ENCODE assay signal across 11 cellular contexts in genomic region chr7:28405662-28406061, GRCh38. TPM values are rescaled to one million over a fixed set of nuclear protein-coding genes. Genes with fewer than 3 reads are reported as not detected.
DNase-seq lines count a peak whose midpoint lies in the region; ATAC-seq, FAIRE-seq and TF ChIP-seq lines count a peak whose summit lies in the region.
"Had no signal": no experiment of that assay in that cellular context is flagged by ENCODE, and none has a peak within 500 bp of the region (broad histone marks: within the 10 kb centered on the region; RNA-seq: fewer than 3 reads in every experiment).

No MANE protein-coding gene starts in this region.

- no peak overlapping the region for H3K4me3 Mint-ChIP-seq in activated CD4-positive, alpha-beta memory T cell treated with anti-CD3 and anti-CD28 coated beads for 36 hours
- no peak overlapping the region for H3K4me3 Mint-ChIP-seq in activated CD4-positive, alpha-beta memory T cell treated with anti-CD3 and anti-CD28 coated beads, Interleukin-2, amount 10 ng/mL, durations not matched to agents 7 days and 5 days
- H3K4me3 Mint-ChIP-seq in T-cell: no peak overlapping the region
- H3K4me3 Mint-ChIP-seq: effector memory CD8-positive, alpha-beta T cell had no signal

- intact Hi-C loops in activated CD4-positive, alpha-beta memory T cell treated with anti-CD3 and anti-CD28 coated beads for 36 hours (cut with micrococcal nuclease): loop anchor here (5.0 kb wide), 1 partner anchor 248 kb away; no protein-coding TSS in a partner anchor

- H3K4me1 Mint-ChIP-seq in activated CD4-positive, alpha-beta memory T cell treated with anti-CD3 and anti-CD28 coated beads for 36 hours (ENCODE audit: low read depth): peaks cover 14% of the 10 kb centered on the region
- peaks cover 9% of the 10 kb centered on the region for H3K4me1 Mint-ChIP-seq in activated CD4-positive, alpha-beta memory T cell treated with anti-CD3 and anti-CD28 coated beads, Interleukin-2, amount 10 ng/mL, durations not matched to agents 7 days and 5 days
- peaks cover 12 to 17% (median 16%) of the 10 kb centered on the region in 3 donors for H3K4me1 Mint-ChIP-seq in T-cell

- peak overlapping the region; percentile 56 to 70 for H3K27ac ChIP-seq in right atrium auricular region
- H3K27ac ChIP-seq: thyroid gland had no signal

- CTCF ChIA-PET in activated CD4-positive, alpha-beta memory T cell treated with anti-CD3 and anti-CD28 coated beads for 36 hours (lab: Charles Lee): no interaction called here
- CTCF ChIA-PET in activated CD4-positive, alpha-beta memory T cell treated with anti-CD3 and anti-CD28 coated beads, Interleukin-2, amount 10 ng/mL, durations not matched to agents 7 days and 5 days (lab: Charles Lee): no interaction called here
- CTCF ChIA-PET in T-cell (lab: Charles Lee): no interaction called here

- in situ Hi-C loops in astrocyte of the spinal cord (cut with HindIII; ENCODE audit: low sequenced_read_pairs): no loop called here

- H3K4me1 ChIP-seq in right atrium auricular region: peaks cover 0 to 30% of the 10 kb centered on the region in 2 donors

- H3K4me3 ChIP-seq in astrocyte of the spinal cord (ENCODE audit: low read depth, low read length) (no peak overlapping the region), right atrium auricular region (no peak overlapping the region)
- H3K4me3 ChIP-seq: thyroid gland had no signal

- H3K27ac Mint-ChIP-seq in activated CD4-positive, alpha-beta memory T cell treated with anti-CD3 and anti-CD28 coated beads for 36 hours: no peak overlapping the region
- no peak overlapping the region for H3K27ac Mint-ChIP-seq in activated CD4-positive, alpha-beta memory T cell treated with anti-CD3 and anti-CD28 coated beads, Interleukin-2, amount 10 ng/mL, durations not matched to agents 7 days and 5 days
- no peak overlapping the region for H3K27ac Mint-ChIP-seq in T-cell
- H3K27ac Mint-ChIP-seq: effector memory CD8-positive, alpha-beta T cell had no signal

- TF ChIP-seq CTCF in astrocyte of the spinal cord (IDR thresholded peaks at IDR 0.05; ENCODE audit: low read depth, low read length): no peak
- no peak for TF ChIP-seq CTCF in right atrium auricular region (IDR thresholded peaks at IDR 0.05)

- POLR2A ChIA-PET in activated CD4-positive, alpha-beta memory T cell treated with anti-CD3 and anti-CD28 coated beads for 36 hours (lab: Charles Lee): no interaction called here
- POLR2A ChIA-PET in activated CD4-positive, alpha-beta memory T cell treated with anti-CD3 and anti-CD28 coated beads, Interleukin-2, amount 10 ng/mL, durations not matched to agents 7 days and 5 days (lab: Charles Lee): no interaction called here
- POLR2A ChIA-PET in T-cell (lab: Charles Lee): no interaction called here

- no peaks in the 10 kb centered on the region for H3K36me3 Mint-ChIP-seq in activated CD4-positive, alpha-beta memory T cell treated with anti-CD3 and anti-CD28 coated beads for 36 hours
- no peaks in the 10 kb centered on the region for H3K36me3 Mint-ChIP-seq in activated CD4-positive, alpha-beta memory T cell treated with anti-CD3 and anti-CD28 coated beads, Interleukin-2, amount 10 ng/mL, durations not matched to agents 7 days and 5 days (ENCODE audit: low read depth)
- H3K36me3 Mint-ChIP-seq in T-cell: no peaks in the 10 kb centered on the region

- peaks cover 43% of the 10 kb centered on the region for H3K27me3 Mint-ChIP-seq in activated CD4-positive, alpha-beta memory T cell treated with anti-CD3 and anti-CD28 coated beads for 36 hours
- H3K27me3 Mint-ChIP-seq in activated CD4-positive, alpha-beta memory T cell treated with anti-CD3 and anti-CD28 coated beads, Interleukin-2, amount 10 ng/mL, durations not matched to agents 7 days and 5 days: peaks cover 35% of the 10 kb centered on the region
- peaks cover 33 to 45% of the 10 kb centered on the region in 2 donors for H3K27me3 Mint-ChIP-seq in T-cell

- FAIRE-seq in urothelium cell line (lab: Jason Lieb, UNC): peak; percentile 32

- H3K9me3 ChIP-seq in right atrium auricular region: no peaks in the 10 kb centered on the region
- H3K9me3 ChIP-seq: thyroid gland had no signal

- DNase-seq in activated CD4-positive, alpha-beta memory T cell treated with anti-CD3 and anti-CD28 coated beads for 36 hours: peak; percentile 23
- DNase-seq in activated CD4-positive, alpha-beta memory T cell treated with anti-CD3 and anti-CD28 coated beads, Interleukin-2, amount 10 ng/mL, durations not matched to agents 7 days and 5 days: no peak
- DNase-seq in astrocyte of the spinal cord (ENCODE audit: low read depth, low spot score) (peak; percentile 82), right atrium auricular region (ENCODE audit: low spot score) (peak; percentile 90), urothelium cell line (ENCODE audit: low spot score) (peak; percentile 83), NCI-H510A (lab: John Stamatoyannopoulos, UW) (no peak), T-cell (no peak)
- DNase-seq: effector memory CD8-positive, alpha-beta T cell; NCI-H1694 treated with DMSO at 0.1 percent for 48 hours had no signal

- no peaks in the 10 kb centered on the region for H3K9me3 Mint-ChIP-seq in activated CD4-positive, alpha-beta memory T cell treated with anti-CD3 and anti-CD28 coated beads for 36 hours
- no peaks in the 10 kb centered on the region for H3K9me3 Mint-ChIP-seq in activated CD4-positive, alpha-beta memory T cell treated with anti-CD3 and anti-CD28 coated beads, Interleukin-2, amount 10 ng/mL, durations not matched to agents 7 days and 5 days
- no peaks in the 10 kb centered on the region for H3K9me3 Mint-ChIP-seq in T-cell
- H3K9me3 Mint-ChIP-seq: effector memory CD8-positive, alpha-beta T cell had no signal

- no peaks in the 10 kb centered on the region for H3K36me3 ChIP-seq in right atrium auricular region
- H3K36me3 ChIP-seq: thyroid gland had no signal

- no peaks in the 10 kb centered on the region for H3K27me3 ChIP-seq in right atrium auricular region

- ATAC-seq in GM19397 (IDR thresholded peaks at IDR 0.05; ENCODE audit: unreplicated experiment): no peak
- ATAC-seq in T-cell (replicated peaks in 1 of 4): no peak
- ATAC-seq: effector memory CD8-positive, alpha-beta T cell had no signal

RNA-seq across cellular contexts. Expression of gene CREB5, which starts 6.7 kb away (rescaled TPM):
- total RNA-seq in activated CD4-positive, alpha-beta memory T cell treated with anti-CD3 and anti-CD28 coated beads for 36 hours: under 1 TPM; 0.15 to 0.52 TPM
- total RNA-seq in activated CD4-positive, alpha-beta memory T cell treated with anti-CD3 and anti-CD28 coated beads, Interleukin-2, amount 10 ng/mL, durations not matched to agents 7 days and 5 days: not detected
- 10 to 100 TPM; 10.5 to 20.8 TPM for total RNA-seq in right atrium auricular region
- under 1 TPM; 0.03 to 0.58 (median 0.23) TPM for total RNA-seq in T-cell

Comparison
In these comparisons a context has a peak if more than half of its experiments do, and no peak if none do; other contexts are left out.
1. DNase-seq: peak in activated CD4-positive, alpha-beta memory T cell treated with anti-CD3 and anti-CD28 coated beads for 36 hours (single experiment), astrocyte of the spinal cord (single experiment), right atrium auricular region (single experiment) and urothelium cell line (single experiment); none in activated CD4-positive, alpha-beta memory T cell treated with anti-CD3 and anti-CD28 coated beads, Interleukin-2, amount 10 ng/mL, durations not matched to agents 7 days and 5 days (single experiment), NCI-H510A (single experiment) and T-cell (0 of 34).
2. RNA of gene CREB5, which starts 6.7 kb away (total RNA-seq): 10.5 to 20.8 TPM in right atrium auricular region; 0.15 to 0.52 TPM in activated CD4-positive, alpha-beta memory T cell treated with anti-CD3 and anti-CD28 coated beads for 36 hours, 0.03 to 0.58 TPM in T-cell and not detected in activated CD4-positive, alpha-beta memory T cell treated with anti-CD3 and anti-CD28 coated beads, Interleukin-2, amount 10 ng/mL, durations not matched to agents 7 days and 5 days; every median in the first group is over 4 times any median in the second.